9 cellular contexts compared by ENCODE assay signal in genomic region chr2:120546077-120546864, GRCh38.
A peak's percentile ranks its signal among the peaks of the same experiment; 100 is the strongest.
DNase-seq lines count a peak whose midpoint lies in the region; ATAC-seq and TF ChIP-seq lines count a peak whose summit lies in the region.
"Had no signal": no experiment of that assay in that cellular context is flagged by ENCODE, and none has a peak within 500 bp of the region (broad histone marks: within the 10 kb centered on the region; RNA-seq: fewer than 3 reads in every experiment).

No MANE protein-coding gene starts in this region.

- H3K27me3 ChIP-seq in Caco-2 (replicated peaks; ENCODE audit: control insufficient read depth, insufficient read depth, low read length) (no peaks in the 10 kb centered on the region), osteoblast (ENCODE audit: insufficient read depth, low read length) (no peaks in the 10 kb centered on the region)

- H3K36me3 ChIP-seq in Caco-2 (ENCODE audit: control insufficient read depth, insufficient read depth, low read length) = no peaks in the 10 kb centered on the region
- H3K36me3 ChIP-seq in osteoblast (ENCODE audit: insufficient read depth, low read length) = no peaks in the 10 kb centered on the region

- H3K9me3 Mint-ChIP-seq in Caco-2 (ENCODE audit: unreplicated experiment) = no peaks in the 10 kb centered on the region

- H4K20me1 ChIP-seq in osteoblast (ENCODE audit: insufficient read depth, low read length) = no peaks in the 10 kb centered on the region

- H3K4me2 ChIP-seq in osteoblast (ENCODE audit: insufficient read depth, low read length) = peak overlapping the region; percentile 78

- H3K4me3 Mint-ChIP-seq in Caco-2 (ENCODE audit: unreplicated experiment) = peak overlapping the region; percentile 39

- no peaks in the 10 kb centered on the region for H3K27me3 Mint-ChIP-seq in Caco-2 (ENCODE audit: insufficient read depth, unreplicated experiment)

- TF ChIP-seq CTCF in Caco-2 (IDR thresholded peaks at IDR 0.05; ENCODE audit: insufficient read depth in 1 of 2, low read depth in 1 of 2, low read length in 1 of 2, severe bottlenecking in 1 of 2, unreplicated experiment in 1 of 2) = no peak
- TF ChIP-seq CTCF in fibroblast of villous mesenchyme (IDR thresholded peaks at IDR 0.05; ENCODE audit: insufficient read depth, low read depth, low read length) = no peak
- no peak for TF ChIP-seq CTCF in osteoblast (IDR thresholded peaks at IDR 0.05; ENCODE audit: extremely low read depth, low read depth, low read length)
- no peak for TF ChIP-seq CTCF in GM10248 (IDR thresholded peaks at IDR 0.05; ENCODE audit: control extremely low read depth, extremely low read depth, low read depth, missing control alignments)

- no peaks in the 10 kb centered on the region for H3K79me2 ChIP-seq in osteoblast (ENCODE audit: insufficient read depth, low read length)

- no peak for ATAC-seq in GM21619 (IDR thresholded peaks at IDR 0.05; ENCODE audit: unreplicated experiment)

- H3K4me3 ChIP-seq in Caco-2 (ENCODE audit: low read depth, low read length) = no peak overlapping the region
- H3K4me3 ChIP-seq in fibroblast of villous mesenchyme (ENCODE audit: low read depth, low read length) = no peak overlapping the region
- H3K4me3 ChIP-seq in osteoblast (ENCODE audit: insufficient read depth, low read length) = peak overlapping the region; percentile 47

- H3K27ac Mint-ChIP-seq in Caco-2 (ENCODE audit: unreplicated experiment) = peak overlapping the region; percentile 54

- intact Hi-C loops in Caco-2 (cut with micrococcal nuclease; ENCODE audit: unreplicated experiment) = no loop called here

- peak overlapping the region; percentile 97 for H3K27ac ChIP-seq in osteoblast (ENCODE audit: low read depth, low read length)

- H2AFZ ChIP-seq in osteoblast (ENCODE audit: low read length) = peak overlapping the region; percentile 89

- peaks cover 16% of the 10 kb centered on the region for H3K4me1 Mint-ChIP-seq in Caco-2 (ENCODE audit: low read depth, unreplicated experiment)

- POLR2A ChIA-PET in Caco-2 (lab: Charles Lee) = no interaction called here
- POLR2A ChIA-PET in GM10248 (lab: Yijun Ruan, JAX) = no interaction called here

- H3K4me1 ChIP-seq in Caco-2 (peaks cover 20% of the 10 kb centered on the region), osteoblast (ENCODE audit: insufficient read depth, low read length) (peaks cover 29% of the 10 kb centered on the region)

- H3K9me3 ChIP-seq in Caco-2 = no peaks in the 10 kb centered on the region
- H3K9me3 ChIP-seq in osteoblast (ENCODE audit: low read depth, low read length) = no peaks in the 10 kb centered on the region

- CTCF ChIA-PET in Caco-2 (lab: Charles Lee) (interaction anchor here (1.5 kb wide), 1 partner anchor 203 kb away, joined by 3 read pairs; no protein-coding TSS in a partner anchor), GM10248 (lab: Yijun Ruan, JAX) (interaction anchor here (0.9 to 1.5 kb wide), 2 partner anchors 9 to 14 kb away, joined by 3 read pairs; no protein-coding TSS in a partner anchor)

- peak; percentile 32 to 59 for DNase-seq in Caco-2
- DNase-seq in NCI-H69 (lab: John Stamatoyannopoulos, UW) = peak; percentile 26
- peak; percentile 75 for DNase-seq in fibroblast of villous mesenchyme (ENCODE audit: low read depth)
- DNase-seq in osteoblast (ENCODE audit: insufficient read length, low spot score, missing footprints) = peak; percentile 94
- DNase-seq in activated CD8-positive, alpha-beta memory T cell treated with anti-CD3 and anti-CD28 coated beads for 24 hours = no peak
- no peak for DNase-seq in GM10248 (ENCODE audit: extremely low spot score)
- no peak for DNase-seq in SKM-1 treated with dmso at 0.1 percent for 144 hours (lab: John Stamatoyannopoulos, UW; ENCODE audit: unreplicated experiment)
- DNase-seq: OCI-M1 had no signal

- H3K36me3 Mint-ChIP-seq in Caco-2 (ENCODE audit: insufficient read depth, unreplicated experiment) = no peaks in the 10 kb centered on the region

- no TSS peak for BruUV-seq in Caco-2 (replicated peaks; lab: Mats Ljungman, UMichigan)

Comparison
In these comparisons a context has a peak if more than half of its experiments do, and no peak if none do; other contexts are left out.
1. DNase-seq: peak in Caco-2 (2 of 2), NCI-H69 (single experiment), fibroblast of villous mesenchyme (single experiment) and osteoblast (single experiment); none in activated CD8-positive, alpha-beta memory T cell treated with anti-CD3 and anti-CD28 coated beads for 24 hours (single experiment), GM10248 (single experiment) and SKM-1 treated with dmso at 0.1 percent for 144 hours (single experiment).